ENCODE assay signal across 1 cellular context in the genomic region with DNA sequence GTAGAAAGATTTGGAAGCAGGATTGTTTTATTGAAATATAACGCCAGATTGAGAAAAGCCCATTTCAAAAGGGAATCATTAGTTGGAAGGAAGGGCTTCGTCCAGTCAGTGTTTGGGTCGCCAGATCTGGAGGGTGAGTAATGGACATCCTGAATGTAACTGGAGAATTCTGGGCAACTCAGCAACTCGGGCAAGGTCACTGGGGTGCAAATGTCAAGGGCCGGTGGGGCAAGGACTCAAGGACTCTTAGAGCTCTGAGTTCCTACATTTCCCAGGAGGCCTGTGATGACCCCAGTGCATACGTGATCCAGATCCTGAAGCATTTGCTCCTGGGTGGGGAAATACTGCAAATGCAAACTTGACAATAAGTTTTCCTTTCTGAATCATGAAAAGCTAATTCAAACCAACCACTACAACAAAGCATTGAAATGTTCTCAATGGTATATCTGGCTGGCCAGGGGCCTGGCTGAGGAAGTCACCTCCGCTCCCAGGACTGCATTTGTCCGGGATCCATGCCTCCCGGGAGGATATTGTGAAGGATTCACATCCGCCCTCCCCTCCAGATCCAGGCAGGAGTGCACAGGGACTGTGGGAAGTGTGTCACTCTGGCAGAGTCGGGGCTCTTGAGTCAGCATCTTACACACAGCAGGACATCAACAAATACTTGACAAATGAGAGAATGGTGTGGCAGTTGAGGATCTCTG.
A peak's percentile ranks its signal among the peaks of the same experiment; 100 is the strongest.
TF ChIP-seq lines count a peak whose summit lies in the region.

No MANE protein-coding gene starts in this region.

TF ChIP-seq in SK-N-SH, 30 proteins besides CTCF, POLR2A, EP300 and RAD21 (continued from another document):
- TF ChIP-seq, protein P1, sequence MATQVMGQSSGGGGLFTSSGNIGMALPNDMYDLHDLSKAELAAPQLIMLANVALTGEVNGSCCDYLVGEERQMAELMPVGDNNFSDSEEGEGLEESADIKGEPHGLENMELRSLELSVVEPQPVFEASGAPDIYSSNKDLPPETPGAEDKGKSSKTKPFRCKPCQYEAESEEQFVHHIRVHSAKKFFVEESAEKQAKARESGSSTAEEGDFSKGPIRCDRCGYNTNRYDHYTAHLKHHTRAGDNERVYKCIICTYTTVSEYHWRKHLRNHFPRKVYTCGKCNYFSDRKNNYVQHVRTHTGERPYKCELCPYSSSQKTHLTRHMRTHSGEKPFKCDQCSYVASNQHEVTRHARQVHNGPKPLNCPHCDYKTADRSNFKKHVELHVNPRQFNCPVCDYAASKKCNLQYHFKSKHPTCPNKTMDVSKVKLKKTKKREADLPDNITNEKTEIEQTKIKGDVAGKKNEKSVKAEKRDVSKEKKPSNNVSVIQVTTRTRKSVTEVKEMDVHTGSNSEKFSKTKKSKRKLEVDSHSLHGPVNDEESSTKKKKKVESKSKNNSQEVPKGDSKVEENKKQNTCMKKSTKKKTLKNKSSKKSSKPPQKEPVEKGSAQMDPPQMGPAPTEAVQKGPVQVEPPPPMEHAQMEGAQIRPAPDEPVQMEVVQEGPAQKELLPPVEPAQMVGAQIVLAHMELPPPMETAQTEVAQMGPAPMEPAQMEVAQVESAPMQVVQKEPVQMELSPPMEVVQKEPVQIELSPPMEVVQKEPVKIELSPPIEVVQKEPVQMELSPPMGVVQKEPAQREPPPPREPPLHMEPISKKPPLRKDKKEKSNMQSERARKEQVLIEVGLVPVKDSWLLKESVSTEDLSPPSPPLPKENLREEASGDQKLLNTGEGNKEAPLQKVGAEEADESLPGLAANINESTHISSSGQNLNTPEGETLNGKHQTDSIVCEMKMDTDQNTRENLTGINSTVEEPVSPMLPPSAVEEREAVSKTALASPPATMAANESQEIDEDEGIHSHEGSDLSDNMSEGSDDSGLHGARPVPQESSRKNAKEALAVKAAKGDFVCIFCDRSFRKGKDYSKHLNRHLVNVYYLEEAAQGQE (IDR thresholded peaks at IDR 0.05; ENCODE audit: low read depth, low read length) = no peak
- TF ChIP-seq GABPA (IDR thresholded peaks at IDR 0.05; ENCODE audit: low read depth) (0 out of 2 replicates have a peak, but pooled peaks have one; percentile 13), MEF2A (IDR thresholded peaks at IDR 0.05; ENCODE audit: borderline replicate concordance, low read depth) (no peak), TAF1 (IDR thresholded peaks at IDR 0.05; ENCODE audit: borderline replicate concordance, low read depth, low read length) (no peak), TCF12 (IDR thresholded peaks at IDR 0.05) (no peak; the same call in 1 of the 2 replicates), RXRA (IDR thresholded peaks at IDR 0.05; ENCODE audit: borderline replicate concordance, low read depth) (peak; percentile 29; the same call in 1 of the 2 replicates)
- TF ChIP-seq, protein P2, sequence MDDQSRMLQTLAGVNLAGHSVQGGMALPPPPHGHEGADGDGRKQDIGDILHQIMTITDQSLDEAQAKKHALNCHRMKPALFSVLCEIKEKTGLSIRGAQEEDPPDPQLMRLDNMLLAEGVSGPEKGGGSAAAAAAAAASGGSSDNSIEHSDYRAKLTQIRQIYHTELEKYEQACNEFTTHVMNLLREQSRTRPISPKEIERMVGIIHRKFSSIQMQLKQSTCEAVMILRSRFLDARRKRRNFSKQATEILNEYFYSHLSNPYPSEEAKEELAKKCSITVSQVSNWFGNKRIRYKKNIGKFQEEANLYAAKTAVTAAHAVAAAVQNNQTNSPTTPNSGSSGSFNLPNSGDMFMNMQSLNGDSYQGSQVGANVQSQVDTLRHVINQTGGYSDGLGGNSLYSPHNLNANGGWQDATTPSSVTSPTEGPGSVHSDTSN (IDR thresholded peaks at IDR 0.05) = peak; percentile 49; the same call in 1 of the 2 replicates
